23 cellular contexts compared by ENCODE assay signal in genomic region chr13:20306039-20306438, GRCh38.
"Had no signal": no experiment of that assay in that cellular context is flagged by ENCODE, and none has a peak within 500 bp of the region (broad histone marks: within the 10 kb centered on the region; RNA-seq: fewer than 3 reads in every experiment).

No MANE protein-coding gene starts in this region.

- H3K36me3 ChIP-seq: colonic mucosa, gastroesophageal sphincter, heart left ventricle, left ventricle myocardium inferior, lower lobe of right lung had no signal

- H3K4me2 ChIP-seq: hepatocyte had no signal

- H3K27ac ChIP-seq: colonic mucosa, epithelial cell of prostate, foreskin keratinocyte, gastroesophageal sphincter, heart left ventricle, hepatocyte, left ventricle myocardium inferior, lower lobe of right lung had no signal

- FAIRE-seq: endometrium, frontal cortex, kidney had no signal

- H2AFZ ChIP-seq: hepatocyte had no signal

- H3K9me3 ChIP-seq: colonic mucosa had no signal

- DNase-seq: colonic mucosa; cortex of kidney; effector CD8-positive, alpha-beta T cell; effector memory CD8-positive, alpha-beta T cell; endodermal cell; erythroblast; foreskin keratinocyte; heart left ventricle; hypothalamus; immature natural killer cell; islet precursor cell; kidney; kidney glomerular epithelial cell; left colon; left ventricle myocardium inferior; lower lobe of right lung; midbrain; naive thymus-derived CD4-positive, alpha-beta T cell had no signal

- H3K4me1 ChIP-seq: colonic mucosa, lower lobe of right lung had no signal

- H3K79me2 ChIP-seq: hepatocyte had no signal

- H3K4me3 ChIP-seq: colonic mucosa, gastroesophageal sphincter, heart left ventricle, hepatocyte, left ventricle myocardium inferior, lower lobe of right lung had no signal

- H3K27me3 ChIP-seq: foreskin keratinocyte, hepatocyte had no signal
